In the genomic region with DNA sequence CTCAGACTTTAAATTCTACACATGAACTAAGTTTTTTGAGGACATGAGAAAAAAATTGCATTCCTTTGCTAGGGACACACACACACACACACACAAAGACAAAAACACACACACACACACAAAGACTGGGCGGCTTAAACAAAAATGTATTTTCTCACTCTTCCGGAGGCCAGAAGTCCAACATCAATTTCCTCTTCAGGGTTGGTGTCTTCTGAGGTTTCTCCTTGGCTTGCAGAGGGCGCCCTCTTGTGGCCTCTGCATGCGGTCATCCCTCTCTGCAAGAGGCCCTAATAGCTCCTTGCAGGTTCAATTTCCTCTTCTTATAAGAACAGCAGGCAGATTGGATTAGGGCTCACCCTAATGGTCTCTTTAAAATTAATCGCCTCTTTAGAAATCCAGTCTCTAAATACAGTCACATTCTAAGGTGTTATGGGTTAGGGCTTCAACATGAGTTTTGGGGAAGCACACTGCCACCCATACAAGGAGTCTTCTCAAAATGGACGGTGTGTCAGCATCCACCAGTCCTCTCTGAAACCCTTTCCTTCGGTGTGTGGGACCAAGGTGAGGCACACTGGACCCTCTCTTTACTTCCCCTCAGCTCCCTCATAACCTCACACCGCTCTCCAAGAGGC, we compare ENCODE assay signal across 8 cellular contexts.
DNase-seq lines count a peak whose midpoint lies in the region; ATAC-seq and TF ChIP-seq lines count a peak whose summit lies in the region.

No MANE protein-coding gene starts in this region.

- no peaks in the 10 kb centered on the region for H3K27me3 Mint-ChIP-seq in activated B cell treated with CpG ODN at 0.5 μM for 24 hours

- H3K4me3 ChIP-seq in AG10803 (ENCODE audit: low read length): peak overlapping the region; percentile 29

- H3K36me3 Mint-ChIP-seq in activated B cell treated with CpG ODN at 0.5 μM for 24 hours (ENCODE audit: low read depth): no peaks in the 10 kb centered on the region

- POLR2A ChIA-PET in activated B cell treated with CpG ODN at 0.5 μM for 24 hours (lab: Charles Lee): interaction anchor here (0.8 to 1.4 kb wide), 4 partner anchors 334 to 368 kb away, joined by 3 to 5 read pairs (median 3); partner anchors contain the start of genes AK9 and FIG4

- CTCF ChIA-PET in activated B cell treated with CpG ODN at 0.5 μM for 24 hours (lab: Charles Lee): interaction anchor here (0.6 to 5.5 kb wide), 65 partner anchors 8 to 851 kb away, joined by 3 to 196 read pairs (median 4); partner anchors contain the start of genes AK9, CDC40, FIG4 and MICAL1

- peaks cover 24% of the 10 kb centered on the region for H3K4me1 Mint-ChIP-seq in activated B cell treated with CpG ODN at 0.5 μM for 24 hours

- peak overlapping the region; percentile 91 for H3K27ac Mint-ChIP-seq in activated B cell treated with CpG ODN at 0.5 μM for 24 hours

- intact Hi-C loops in activated B cell treated with CpG ODN at 0.5 μM for 24 hours (cut with micrococcal nuclease): loop anchor here (1.0 to 5.0 kb wide), 8 partner anchors 14 to 851 kb away; no protein-coding TSS in a partner anchor

- no peaks in the 10 kb centered on the region for H3K9me3 Mint-ChIP-seq in activated B cell treated with CpG ODN at 0.5 μM for 24 hours

- TF ChIP-seq CTCF in AG10803 (conservative IDR thresholded peaks at IDR 0.05; ENCODE audit: low read length) (peak; percentile 95), activated B cell treated with CpG ODN at 0.5 μM for 24 hours (IDR thresholded peaks at IDR 0.05) (no peak)

- peak; percentile 88 for DNase-seq in AG10803 (ENCODE audit: low read depth)
- DNase-seq in NCI-H2227 (lab: John Stamatoyannopoulos, UW; ENCODE audit: unreplicated experiment): peak; percentile 85
- peak; percentile 75 for DNase-seq in activated B cell treated with CpG ODN at 0.5 μM for 24 hours
- DNase-seq in central memory CD4-positive, alpha-beta T cell: peak; percentile 71
- peak; percentile 91 for DNase-seq in iris pigment epithelial cell (ENCODE audit: low read depth)
- peak; percentile 77 for DNase-seq in stimulated activated CD4-positive, alpha-beta T cell treated with anti-CD3 and anti-CD28 coated beads, Interleukin-12 subunit alpha, Interleukin-12 subunit beta, amount 100 ng/mL, for 4 hours

- H3K4me3 Mint-ChIP-seq in activated B cell treated with CpG ODN at 0.5 μM for 24 hours: peak overlapping the region; percentile 89

- ATAC-seq in GM18909 (IDR thresholded peaks at IDR 0.05; ENCODE audit: poor library complexity, unreplicated experiment) (peak; percentile 85), HG03196 (IDR thresholded peaks at IDR 0.05; ENCODE audit: unreplicated experiment) (peak; percentile 71), activated B cell treated with CpG ODN at 0.5 μM for 24 hours (ENCODE audit: low read depth) (peak; percentile 87)

Comparison
In these comparisons a context has a peak if more than half of its experiments do, and no peak if none do; other contexts are left out.
1. Peak in every context shown above with its lines: DNase-seq, ATAC-seq and H3K4me3 ChIP-seq.